In genomic region chr14:42782744-42783143, GRCh38 we compare ENCODE assay signal across 5 cellular contexts.
"Had no signal": no experiment of that assay in that cellular context is flagged by ENCODE, and none has a peak within 500 bp of the region (broad histone marks: within the 10 kb centered on the region; RNA-seq: fewer than 3 reads in every experiment).

No MANE protein-coding gene starts in this region.

- H3K4me2 ChIP-seq: GM23338 had no signal

- DNase-seq: H9, HCEC 1CT, IMR-90 had no signal

- H2AFZ ChIP-seq: GM23338 had no signal

- H3K4me3 ChIP-seq: GM23338, K562 had no signal
